13 cellular contexts compared by ENCODE assay signal in the genomic region with DNA sequence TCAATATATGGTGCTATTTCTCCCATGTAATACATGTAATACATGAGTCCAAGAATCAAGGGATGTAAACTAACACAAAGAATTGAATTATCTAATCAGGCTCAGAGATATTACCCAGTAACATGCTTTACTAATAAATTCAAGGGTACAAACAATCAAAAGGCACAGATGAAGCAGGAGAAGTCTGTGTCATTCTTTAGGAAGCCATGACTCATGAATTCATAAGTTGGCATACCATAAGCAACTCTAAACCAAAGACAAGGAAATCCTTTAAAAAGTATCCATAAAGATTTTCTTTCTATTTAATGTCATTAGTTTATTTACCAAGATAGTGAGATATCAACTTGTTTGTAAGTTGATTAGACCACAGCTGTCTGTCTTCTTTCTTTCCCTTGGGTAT.
DNase-seq lines count a peak whose midpoint lies in the region; ATAC-seq, FAIRE-seq and TF ChIP-seq lines count a peak whose summit lies in the region.
"Had no signal": no experiment of that assay in that cellular context is flagged by ENCODE, and none has a peak within 500 bp of the region (broad histone marks: within the 10 kb centered on the region; RNA-seq: fewer than 3 reads in every experiment).

No MANE protein-coding gene starts in this region.

- TF ChIP-seq EP300 in H1 (IDR thresholded peaks at IDR 0.05; ENCODE audit: borderline replicate concordance in 1 of 2, low read depth in 2 of 2, low read length in 2 of 2), result no peak

- no peak for TF ChIP-seq RAD21 in H1 (IDR thresholded peaks at IDR 0.05 in 1 of 2, conservative IDR thresholded peaks at IDR 0.05 in 1 of 2; ENCODE audit: low read depth in 2 of 2, low read length in 2 of 2)

- H3K23ac ChIP-seq in H1 (ENCODE audit: insufficient read length), result no peak overlapping the region

- H3K27ac ChIP-seq in H1 (ENCODE audit: low read depth, low read length), result no peak overlapping the region
- H3K27ac ChIP-seq in effector memory CD4-positive, alpha-beta T cell (ENCODE audit: insufficient read depth, low read length, poor library complexity, severe bottlenecking), result no peak overlapping the region

- no peak overlapping the region for H2AK5ac ChIP-seq in H1 (ENCODE audit: low read depth, low read length)

- H3K36me3 ChIP-seq in H1 (ENCODE audit: control insufficient read depth in 2 of 4, insufficient read depth in 4 of 4, low read length in 3 of 4), result no peaks in the 10 kb centered on the region
- H3K36me3 ChIP-seq in effector memory CD4-positive, alpha-beta T cell (ENCODE audit: control insufficient read depth, insufficient read depth, low read length), result no peaks in the 10 kb centered on the region

- TF ChIP-seq POLR2A in H1 (IDR thresholded peaks at IDR 0.05; ENCODE audit: control extremely low read depth in 1 of 2, low read depth in 2 of 2, low read length in 2 of 2), result no peak

- POLR2A ChIA-PET in H1 (lab: Charles Lee; ENCODE audit: partially characterized antibody), result no interaction called here

- H3K4ac ChIP-seq in H1 (replicated peaks; ENCODE audit: insufficient read length, low read depth, low read length), result no peak overlapping the region

- no peak overlapping the region for H3K9ac ChIP-seq in H1 (replicated peaks in 1 of 4; ENCODE audit: extremely low read depth in 1 of 4, low read depth in 3 of 4, low read length in 3 of 4)

- no peaks in the 10 kb centered on the region for H3K79me1 ChIP-seq in H1 (ENCODE audit: low read depth, low read length)

- no peak for ATAC-seq in HG03280 (IDR thresholded peaks at IDR 0.05; ENCODE audit: unreplicated experiment)
- ATAC-seq: CD8-positive, alpha-beta T cell had no signal

- H3K23me2 ChIP-seq in H1 (ENCODE audit: low read depth, low read length), result no peaks in the 10 kb centered on the region

- DNase-seq in ELR (ENCODE audit: low read depth), result peak; percentile 28
- peak; percentile 32 for DNase-seq in NCI-H226
- no peak for DNase-seq in H1 (ENCODE audit: low read depth in 1 of 2, low spot score in 2 of 2)
- DNase-seq in foreskin melanocyte, result peak; percentile 3
- DNase-seq in 8988T, result no peak
- DNase-seq in effector memory CD4-positive, alpha-beta T cell, result no peak
- DNase-seq: CD8-positive, alpha-beta T cell; COR-L47; DMS153; HCEC 1CT; HFFc6 had no signal

- no peak overlapping the region for H3K4me3 ChIP-seq in H1 (ENCODE audit: extremely low read depth in 1 of 4, insufficient read depth in 2 of 4, low read depth in 3 of 4, low read length in 4 of 4)
- no peak overlapping the region for H3K4me3 ChIP-seq in effector memory CD4-positive, alpha-beta T cell (ENCODE audit: insufficient read depth, low read depth, low read length, poor library complexity, severe bottlenecking)

- H3K79me2 ChIP-seq in H1 (ENCODE audit: control insufficient read depth in 1 of 2, insufficient read depth in 2 of 2, low read length in 2 of 2), result no peaks in the 10 kb centered on the region

- no peak overlapping the region for H2BK120ac ChIP-seq in H1 (replicated peaks; ENCODE audit: low read depth, low read length)

- H4K8ac ChIP-seq in H1 (ENCODE audit: extremely low read depth, insufficient read depth, low read length), result no peak overlapping the region

- TF ChIP-seq CTCF in H1 (IDR thresholded peaks at IDR 0.05; ENCODE audit: control extremely low read depth in 1 of 3, insufficient read depth in 1 of 3, low read depth in 1 of 3, low read length in 3 of 3), result no peak

- no peak for FAIRE-seq in H1 (lab: Jason Lieb, UNC)
- FAIRE-seq: D721Med had no signal

- H2BK12ac ChIP-seq in H1 (ENCODE audit: low read depth, low read length), result no peak overlapping the region

- H2BK5ac ChIP-seq in H1 (ENCODE audit: low read depth, low read length), result no peak overlapping the region

- H3K56ac ChIP-seq in H1 (replicated peaks; ENCODE audit: insufficient read length, low read depth, low read length), result no peak overlapping the region

- H4K20me1 ChIP-seq in H1 (replicated peaks in 1 of 2; ENCODE audit: control insufficient read depth in 1 of 2, insufficient read depth in 2 of 2, low read length in 2 of 2), result no peaks in the 10 kb centered on the region

- no peaks in the 10 kb centered on the region for H3K4me1 ChIP-seq in H1 (replicated peaks in 1 of 4; ENCODE audit: control insufficient read depth in 3 of 4, insufficient read depth in 4 of 4, low read length in 3 of 4)
- no peaks in the 10 kb centered on the region for H3K4me1 ChIP-seq in effector memory CD4-positive, alpha-beta T cell (ENCODE audit: control insufficient read depth, insufficient read depth, low read length, poor library complexity, severe bottlenecking)

- H3K27me3 ChIP-seq in H1 (replicated peaks in 1 of 4; ENCODE audit: control insufficient read depth in 3 of 4, extremely low read depth in 1 of 4, insufficient read depth in 3 of 4, low read length in 3 of 4), result no peaks in the 10 kb centered on the region
- no peaks in the 10 kb centered on the region for H3K27me3 ChIP-seq in effector memory CD4-positive, alpha-beta T cell (replicated peaks; ENCODE audit: control insufficient read depth, insufficient read depth, low read length, poor library complexity, severe bottlenecking)

- H3K4me2 ChIP-seq in H1 (ENCODE audit: insufficient read depth in 1 of 2, low read depth in 2 of 2, low read length in 2 of 2), result no peak overlapping the region

- CTCF ChIA-PET in H1 (lab: Charles Lee; ENCODE audit: partially characterized antibody), result interaction anchor here (0.5 kb wide), 1 partner anchor 29 kb away, joined by 3 read pairs; no protein-coding TSS in a partner anchor

- no peak overlapping the region for H3K18ac ChIP-seq in H1 (ENCODE audit: extremely low read depth, low read length)

- H3K9me3 ChIP-seq in H1 (ENCODE audit: insufficient read depth in 2 of 2, low read depth in 1 of 2, low read length in 1 of 2), result 0 out of 4 replicates have a peak, but pooled peaks cover 0 to 3% of the 10 kb centered on the region in 2 experiments
- no peaks in the 10 kb centered on the region for H3K9me3 ChIP-seq in effector memory CD4-positive, alpha-beta T cell (ENCODE audit: control insufficient read depth, low read length)

- no peak overlapping the region for H4K5ac ChIP-seq in H1 (ENCODE audit: insufficient read length, low read depth, low read length)

- H2AFZ ChIP-seq in H1 (ENCODE audit: low read length), result no peak overlapping the region

- no peak overlapping the region for H3K14ac ChIP-seq in H1 (ENCODE audit: insufficient read length)

- no peak overlapping the region for H4K91ac ChIP-seq in H1 (replicated peaks; ENCODE audit: insufficient read length, low read length)

- no peak overlapping the region for H2BK20ac ChIP-seq in H1 (ENCODE audit: low read length)

- H2BK15ac ChIP-seq in H1 (ENCODE audit: low read length), result no peak overlapping the region

TF ChIP-seq in H1, 55 proteins besides CTCF, POLR2A, EP300 and RAD21 (continues in another document):
- TF ChIP-seq MAFK (IDR thresholded peaks at IDR 0.05; ENCODE audit: low read depth, low read length), result 0 out of 2 replicates have a peak, but pooled peaks have one; percentile 22

Comparison
In these comparisons a context has a peak if more than half of its experiments do, and no peak if none do; other contexts are left out.
1. DNase-seq: peak in ELR (single experiment), NCI-H226 (single experiment) and foreskin melanocyte (single experiment); none in H1 (0 of 2), 8988T (single experiment) and effector memory CD4-positive, alpha-beta T cell (0 of 3).